ENCODE assay signal across 9 cellular contexts in the genomic region with DNA sequence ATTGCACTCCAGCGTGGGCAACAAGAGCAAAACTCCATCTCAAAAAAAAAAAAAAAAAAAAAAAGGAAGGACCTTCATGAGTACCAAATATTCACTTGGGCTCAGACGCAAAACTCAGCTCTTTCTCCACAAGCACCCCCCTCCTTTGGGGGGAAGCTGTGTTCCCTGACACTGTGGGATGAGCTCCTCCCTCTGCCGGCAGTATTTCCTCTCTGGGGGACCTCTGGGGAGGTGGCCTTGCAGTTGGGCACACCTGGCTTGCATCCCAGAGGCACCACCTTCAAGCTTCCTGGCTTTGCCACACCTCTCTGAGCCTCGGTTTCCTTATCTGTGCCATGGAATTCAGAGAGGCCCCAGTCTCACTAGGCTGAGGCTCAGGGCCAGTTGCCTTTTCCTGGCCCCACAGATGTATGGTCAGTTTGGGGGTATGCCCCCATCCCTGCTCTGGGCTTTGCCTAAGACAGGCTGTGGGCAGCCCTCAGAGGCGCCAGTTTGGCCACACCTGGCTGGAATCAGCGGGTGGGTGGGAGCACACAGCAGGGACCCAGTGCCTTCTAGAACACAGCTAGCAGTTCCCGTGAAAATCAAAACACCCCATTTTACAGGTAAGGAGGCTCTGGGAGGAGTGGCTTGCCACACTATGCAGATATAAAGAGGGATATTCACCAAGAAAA.
DNase-seq lines count a peak whose midpoint lies in the region; ATAC-seq and TF ChIP-seq lines count a peak whose summit lies in the region.
"Had no signal": no experiment of that assay in that cellular context is flagged by ENCODE, and none has a peak within 500 bp of the region (broad histone marks: within the 10 kb centered on the region; RNA-seq: fewer than 3 reads in every experiment).

No MANE protein-coding gene starts in this region.

- H3K4me1 ChIP-seq in hepatocyte (ENCODE audit: insufficient read depth) (peaks cover 51% of the 10 kb centered on the region), rectal smooth muscle tissue (ENCODE audit: control insufficient read depth, insufficient read depth, low read length) (peaks cover 27% of the 10 kb centered on the region)

- peak overlapping the region; percentile 70 for H3K4me2 ChIP-seq in hepatocyte

- 70% methylated on average over 7 of the region's 7 CpGs for WGBS in hepatocyte (ENCODE audit: low lambda C conversion rate, missing lambda C conversion rate)

- H3K9me2 ChIP-seq in hepatocyte (replicated peaks; ENCODE audit: insufficient read depth): no peaks in the 10 kb centered on the region

- H3K4me3 Mint-ChIP-seq in T-helper 17 cell: peak overlapping the region; percentile 91
- H3K4me3 Mint-ChIP-seq: activated CD4-positive, alpha-beta T cell treated with anti-CD3 and anti-CD28 coated beads for 36 hours had no signal

- no peak overlapping the region for H3K9ac ChIP-seq in rectal smooth muscle tissue (ENCODE audit: low read length)

- H3K27ac ChIP-seq in hepatocyte (peak overlapping the region; percentile 96), rectal smooth muscle tissue (ENCODE audit: low read depth, low read length) (peak overlapping the region; percentile 44)

- no peaks in the 10 kb centered on the region for H4K20me1 ChIP-seq in hepatocyte (ENCODE audit: insufficient read depth, poor library complexity, severe bottlenecking)

- H3K27me3 Mint-ChIP-seq in T-helper 17 cell: peaks cover 12% of the 10 kb centered on the region

- H3K27ac Mint-ChIP-seq in T-helper 17 cell: peak overlapping the region; percentile 84

- H3K36me3 Mint-ChIP-seq in T-helper 17 cell (ENCODE audit: low read depth): no peaks in the 10 kb centered on the region

- ATAC-seq in T-helper 17 cell: no peak
- ATAC-seq: activated CD4-positive, alpha-beta T cell treated with anti-CD3 and anti-CD28 coated beads for 36 hours had no signal

- H3K4me3 ChIP-seq in hepatocyte: no peak overlapping the region
- peak overlapping the region; percentile 51 for H3K4me3 ChIP-seq in rectal smooth muscle tissue (ENCODE audit: low read length)
- no peak overlapping the region for H3K4me3 ChIP-seq in foreskin fibroblast (ENCODE audit: low read depth in 1 of 2, low read length in 2 of 2)

- H3K79me2 ChIP-seq in hepatocyte: no peaks in the 10 kb centered on the region

- peaks cover 17% of the 10 kb centered on the region for H3K4me1 Mint-ChIP-seq in T-helper 17 cell

- peak; percentile 78 for DNase-seq in CD1c-positive myeloid dendritic cell (ENCODE audit: extremely low spot score)
- DNase-seq in T-helper 17 cell: no peak
- no peak for DNase-seq in hepatocyte (ENCODE audit: low spot score)
- no peak for DNase-seq in MV-4-11 (lab: John Stamatoyannopoulos, UW)
- no peak for DNase-seq in RPMI8226
- DNase-seq in NCI-H1694 treated with DMSO at 0.1 percent for 48 hours (lab: John Stamatoyannopoulos, UW): no peak
- no peak for DNase-seq in foreskin fibroblast
- DNase-seq: activated CD4-positive, alpha-beta T cell treated with anti-CD3 and anti-CD28 coated beads for 36 hours had no signal

- H3K36me3 ChIP-seq in hepatocyte (replicated peaks; ENCODE audit: insufficient read depth, low read depth) (no peaks in the 10 kb centered on the region), rectal smooth muscle tissue (ENCODE audit: control insufficient read depth, insufficient read depth, low read length) (no peaks in the 10 kb centered on the region)

- TF ChIP-seq CTCF in hepatocyte (IDR thresholded peaks at IDR 0.05; ENCODE audit: poor library complexity) (no peak), foreskin fibroblast (IDR thresholded peaks at IDR 0.05; ENCODE audit: low read depth, low read length) (no peak)

- H3K27me3 ChIP-seq in hepatocyte (no peaks in the 10 kb centered on the region), rectal smooth muscle tissue (ENCODE audit: control insufficient read depth, insufficient read depth, low read length) (no peaks in the 10 kb centered on the region)

- no peak overlapping the region for H2AFZ ChIP-seq in hepatocyte

- H3K9me3 ChIP-seq in T-helper 17 cell (ENCODE audit: control insufficient read depth, low read length, poor library complexity, severe bottlenecking) (no peaks in the 10 kb centered on the region), hepatocyte (ENCODE audit: low read depth) (no peaks in the 10 kb centered on the region)
